1 cellular context compared by ENCODE assay signal in genomic region chr9:121267689-121268597, GRCh38.
TF ChIP-seq lines count a peak whose summit lies in the region.

GSN (plus strand) TSS chr9:121268162; CDS start chr9:121301972, 33,810 bp downstream.

TF ChIP-seq in K562, 482 proteins besides CTCF, POLR2A, EP300 and RAD21 (continued from another document):
- TF ChIP-seq, protein P1, sequence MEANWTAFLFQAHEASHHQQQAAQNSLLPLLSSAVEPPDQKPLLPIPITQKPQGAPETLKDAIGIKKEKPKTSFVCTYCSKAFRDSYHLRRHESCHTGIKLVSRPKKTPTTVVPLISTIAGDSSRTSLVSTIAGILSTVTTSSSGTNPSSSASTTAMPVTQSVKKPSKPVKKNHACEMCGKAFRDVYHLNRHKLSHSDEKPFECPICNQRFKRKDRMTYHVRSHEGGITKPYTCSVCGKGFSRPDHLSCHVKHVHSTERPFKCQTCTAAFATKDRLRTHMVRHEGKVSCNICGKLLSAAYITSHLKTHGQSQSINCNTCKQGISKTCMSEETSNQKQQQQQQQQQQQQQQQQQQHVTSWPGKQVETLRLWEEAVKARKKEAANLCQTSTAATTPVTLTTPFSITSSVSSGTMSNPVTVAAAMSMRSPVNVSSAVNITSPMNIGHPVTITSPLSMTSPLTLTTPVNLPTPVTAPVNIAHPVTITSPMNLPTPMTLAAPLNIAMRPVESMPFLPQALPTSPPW (CRISPR knock-in tag; IDR thresholded peaks at IDR 0.05), result peak; percentile 88
- TF ChIP-seq ETS2 (tag; IDR thresholded peaks at IDR 0.05; ENCODE audit: borderline replicate concordance, poor library complexity, severe bottlenecking) (no peak), MAFK (IDR thresholded peaks at IDR 0.05; ENCODE audit: low read length) (no peak), HDAC1 (IDR thresholded peaks at IDR 0.05) (peak in 1 of 2 experiments; percentile 34; a peak in 1 of 4 replicates), TAF15 (IDR thresholded peaks at IDR 0.05; ENCODE audit: low read depth, low read length) (no peak), SFPQ (IDR thresholded peaks at IDR 0.05; ENCODE audit: low read depth, low read length) (no peak), ELK3 (CRISPR knock-in tag; IDR thresholded peaks at IDR 0.05) (no peak), HNRNPLL (IDR thresholded peaks at IDR 0.05; ENCODE audit: low read depth, low read length, poor library complexity, severe bottlenecking) (no peak), ZKSCAN1 (IDR thresholded peaks at IDR 0.05; ENCODE audit: low read depth, low read length) (no peak), ZNF589 (CRISPR knock-in tag; IDR thresholded peaks at IDR 0.05; ENCODE audit: low read depth) (no peak), ASH1L (IDR thresholded peaks at IDR 0.05; ENCODE audit: borderline replicate concordance, low read depth, partially characterized antibody) (no peak), FOXP4 (CRISPR knock-in tag; IDR thresholded peaks at IDR 0.05; ENCODE audit: borderline replicate concordance) (no peak), ZNF263 (CRISPR knock-in tag; IDR thresholded peaks at IDR 0.05; ENCODE audit: borderline replicate concordance) (no peak), POLR2AphosphoS2 (IDR thresholded peaks at IDR 0.05; ENCODE audit: low read length) (no peak), MED1 (CRISPR knock-in tag; IDR thresholded peaks at IDR 0.05; ENCODE audit: borderline replicate concordance) (no peak)
- TF ChIP-seq, protein P2, sequence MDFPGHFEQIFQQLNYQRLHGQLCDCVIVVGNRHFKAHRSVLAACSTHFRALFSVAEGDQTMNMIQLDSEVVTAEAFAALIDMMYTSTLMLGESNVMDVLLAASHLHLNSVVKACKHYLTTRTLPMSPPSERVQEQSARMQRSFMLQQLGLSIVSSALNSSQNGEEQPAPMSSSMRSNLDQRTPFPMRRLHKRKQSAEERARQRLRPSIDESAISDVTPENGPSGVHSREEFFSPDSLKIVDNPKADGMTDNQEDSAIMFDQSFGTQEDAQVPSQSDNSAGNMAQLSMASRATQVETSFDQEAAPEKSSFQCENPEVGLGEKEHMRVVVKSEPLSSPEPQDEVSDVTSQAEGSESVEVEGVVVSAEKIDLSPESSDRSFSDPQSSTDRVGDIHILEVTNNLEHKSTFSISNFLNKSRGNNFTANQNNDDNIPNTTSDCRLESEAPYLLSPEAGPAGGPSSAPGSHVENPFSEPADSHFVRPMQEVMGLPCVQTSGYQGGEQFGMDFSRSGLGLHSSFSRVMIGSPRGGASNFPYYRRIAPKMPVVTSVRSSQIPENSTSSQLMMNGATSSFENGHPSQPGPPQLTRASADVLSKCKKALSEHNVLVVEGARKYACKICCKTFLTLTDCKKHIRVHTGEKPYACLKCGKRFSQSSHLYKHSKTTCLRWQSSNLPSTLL (IDR thresholded peaks at IDR 0.05), result no peak
- TF ChIP-seq, protein P3, sequence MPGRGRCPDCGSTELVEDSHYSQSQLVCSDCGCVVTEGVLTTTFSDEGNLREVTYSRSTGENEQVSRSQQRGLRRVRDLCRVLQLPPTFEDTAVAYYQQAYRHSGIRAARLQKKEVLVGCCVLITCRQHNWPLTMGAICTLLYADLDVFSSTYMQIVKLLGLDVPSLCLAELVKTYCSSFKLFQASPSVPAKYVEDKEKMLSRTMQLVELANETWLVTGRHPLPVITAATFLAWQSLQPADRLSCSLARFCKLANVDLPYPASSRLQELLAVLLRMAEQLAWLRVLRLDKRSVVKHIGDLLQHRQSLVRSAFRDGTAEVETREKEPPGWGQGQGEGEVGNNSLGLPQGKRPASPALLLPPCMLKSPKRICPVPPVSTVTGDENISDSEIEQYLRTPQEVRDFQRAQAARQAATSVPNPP (IDR thresholded peaks at IDR 0.05; ENCODE audit: borderline replicate concordance, insufficient read depth, insufficient read length), result no peak
- TF ChIP-seq, protein P4, sequence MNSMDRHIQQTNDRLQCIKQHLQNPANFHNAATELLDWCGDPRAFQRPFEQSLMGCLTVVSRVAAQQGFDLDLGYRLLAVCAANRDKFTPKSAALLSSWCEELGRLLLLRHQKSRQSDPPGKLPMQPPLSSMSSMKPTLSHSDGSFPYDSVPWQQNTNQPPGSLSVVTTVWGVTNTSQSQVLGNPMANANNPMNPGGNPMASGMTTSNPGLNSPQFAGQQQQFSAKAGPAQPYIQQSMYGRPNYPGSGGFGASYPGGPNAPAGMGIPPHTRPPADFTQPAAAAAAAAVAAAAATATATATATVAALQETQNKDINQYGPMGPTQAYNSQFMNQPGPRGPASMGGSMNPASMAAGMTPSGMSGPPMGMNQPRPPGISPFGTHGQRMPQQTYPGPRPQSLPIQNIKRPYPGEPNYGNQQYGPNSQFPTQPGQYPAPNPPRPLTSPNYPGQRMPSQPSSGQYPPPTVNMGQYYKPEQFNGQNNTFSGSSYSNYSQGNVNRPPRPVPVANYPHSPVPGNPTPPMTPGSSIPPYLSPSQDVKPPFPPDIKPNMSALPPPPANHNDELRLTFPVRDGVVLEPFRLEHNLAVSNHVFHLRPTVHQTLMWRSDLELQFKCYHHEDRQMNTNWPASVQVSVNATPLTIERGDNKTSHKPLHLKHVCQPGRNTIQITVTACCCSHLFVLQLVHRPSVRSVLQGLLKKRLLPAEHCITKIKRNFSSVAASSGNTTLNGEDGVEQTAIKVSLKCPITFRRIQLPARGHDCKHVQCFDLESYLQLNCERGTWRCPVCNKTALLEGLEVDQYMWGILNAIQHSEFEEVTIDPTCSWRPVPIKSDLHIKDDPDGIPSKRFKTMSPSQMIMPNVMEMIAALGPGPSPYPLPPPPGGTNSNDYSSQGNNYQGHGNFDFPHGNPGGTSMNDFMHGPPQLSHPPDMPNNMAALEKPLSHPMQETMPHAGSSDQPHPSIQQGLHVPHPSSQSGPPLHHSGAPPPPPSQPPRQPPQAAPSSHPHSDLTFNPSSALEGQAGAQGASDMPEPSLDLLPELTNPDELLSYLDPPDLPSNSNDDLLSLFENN (IDR thresholded peaks at IDR 0.05; ENCODE audit: low read depth in 2 of 2, low read length in 2 of 2), result no peak
